Comparison of ENCODE assay signal across 9 cellular contexts in the genomic region with DNA sequence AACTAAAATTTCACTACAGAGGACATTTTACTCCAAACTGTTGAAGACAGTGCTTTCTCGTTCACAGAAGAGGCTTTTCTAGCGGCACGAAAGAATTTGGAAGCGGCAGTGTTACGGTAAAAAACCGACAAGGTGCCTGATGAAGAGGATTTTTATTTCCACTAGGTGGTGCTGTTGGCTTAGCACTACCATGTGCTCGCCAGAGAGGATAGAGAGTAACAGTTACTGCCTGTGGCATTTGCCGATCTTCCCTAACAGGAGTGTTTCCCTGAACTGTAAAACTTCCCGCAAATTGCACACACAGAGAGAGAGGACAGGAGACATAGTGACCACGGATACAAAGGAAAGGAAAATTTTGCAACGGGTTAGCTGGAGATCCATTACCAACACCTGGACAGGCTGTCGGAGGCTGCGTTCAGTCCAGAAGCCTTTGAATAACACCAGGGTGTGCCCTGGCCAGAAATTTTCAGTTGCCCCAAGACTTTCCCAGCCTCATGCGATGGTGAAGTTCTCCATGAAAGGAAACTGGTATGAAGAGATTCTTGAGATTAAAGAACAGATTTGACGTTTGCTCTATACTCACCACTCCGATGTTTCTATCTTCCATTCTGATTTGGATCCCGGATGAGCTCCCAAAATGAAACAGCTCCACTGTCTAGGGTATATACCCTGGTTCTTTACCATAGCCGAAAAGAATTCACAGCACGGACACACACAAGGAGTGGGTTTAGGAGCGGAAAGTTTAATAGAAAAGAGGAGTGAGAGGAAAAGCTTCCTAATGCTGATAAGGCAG. TPM values are rescaled to one million over a fixed set of nuclear protein-coding genes. Genes with fewer than 3 reads are reported as not detected.
A peak's percentile ranks its signal among the peaks of the same experiment; 100 is the strongest.
DNase-seq lines count a peak whose midpoint lies in the region; ATAC-seq and TF ChIP-seq lines count a peak whose summit lies in the region.
"Had no signal": no experiment of that assay in that cellular context is flagged by ENCODE, and none has a peak within 500 bp of the region (broad histone marks: within the 10 kb centered on the region; RNA-seq: fewer than 3 reads in every experiment).

No MANE protein-coding gene starts in this region.

- intact Hi-C loops in colonic mucosa (cut with DNase I) = loop anchor here (5.0 kb wide), 1 partner anchor 123 kb away; no protein-coding TSS in a partner anchor
- intact Hi-C loops in sigmoid colon (cut with DNase I) = no loop called here

- 88 to 91% methylated on average over 20 of the region's 20 CpGs for WGBS in sigmoid colon, 2 donors

- peaks cover 22% of the 10 kb centered on the region for H3K27me3 Mint-ChIP-seq in stimulated activated naive CD8-positive, alpha-beta T cell treated with anti-CD3 and anti-CD28 coated beads, Interleukin-15, amount 100 ng/mL, for 72 hours

- no peak for TF ChIP-seq POLR2A in sigmoid colon (IDR thresholded peaks at IDR 0.05)

- no peak for TF ChIP-seq EP300 in sigmoid colon (IDR thresholded peaks at IDR 0.05)

- H3K4me1 Mint-ChIP-seq in stimulated activated naive CD8-positive, alpha-beta T cell treated with anti-CD3 and anti-CD28 coated beads, Interleukin-15, amount 100 ng/mL, for 72 hours = peaks cover 6% of the 10 kb centered on the region
- H3K4me1 Mint-ChIP-seq: CD4-positive, alpha-beta memory T cell had no signal

- H2AFZ ChIP-seq in KMS-11 (ENCODE audit: low read depth) = no peak overlapping the region

- no peak overlapping the region for H3K4me3 ChIP-seq in KMS-11 (IDR thresholded peaks at IDR 0.05; ENCODE audit: insufficient read depth, low read depth, low read length)
- H3K4me3 ChIP-seq in colonic mucosa = no peak overlapping the region
- no peak overlapping the region for H3K4me3 ChIP-seq in sigmoid colon

- peak; percentile 70 for ATAC-seq in stimulated activated naive CD8-positive, alpha-beta T cell treated with anti-CD3 and anti-CD28 coated beads, Interleukin-15, amount 100 ng/mL, for 72 hours

- H3K4me3 Mint-ChIP-seq in stimulated activated naive CD8-positive, alpha-beta T cell treated with anti-CD3 and anti-CD28 coated beads, Interleukin-15, amount 100 ng/mL, for 72 hours = no peak overlapping the region
- H3K4me3 Mint-ChIP-seq: CD4-positive, alpha-beta memory T cell had no signal

- H3K27ac Mint-ChIP-seq in stimulated activated naive CD8-positive, alpha-beta T cell treated with anti-CD3 and anti-CD28 coated beads, Interleukin-15, amount 100 ng/mL, for 72 hours = no peak overlapping the region
- H3K27ac Mint-ChIP-seq: CD4-positive, alpha-beta memory T cell had no signal

- H3K9me3 Mint-ChIP-seq in stimulated activated naive CD8-positive, alpha-beta T cell treated with anti-CD3 and anti-CD28 coated beads, Interleukin-15, amount 100 ng/mL, for 72 hours = peaks cover 5 to 11% of the 10 kb centered on the region in 2 donors

- peak; percentile 76 for DNase-seq in NCI-H82 (lab: John Stamatoyannopoulos, UW)
- no peak for DNase-seq in NCI-H82 treated with DMSO at 0.1 percent for 48 hours (lab: John Stamatoyannopoulos, UW; ENCODE audit: unreplicated experiment)
- peak; percentile 65 for DNase-seq in SHP77 treated with DMSO at 0.1 percent for 48 hours (lab: John Stamatoyannopoulos, UW)
- DNase-seq in fibroblast of peridontal ligament (ENCODE audit: extremely low read depth) = peak; percentile 68
- peak; percentile 31 to 37 for DNase-seq in stimulated activated naive CD8-positive, alpha-beta T cell treated with anti-CD3 and anti-CD28 coated beads, Interleukin-15, amount 100 ng/mL, for 72 hours
- DNase-seq in colonic mucosa = no peak
- DNase-seq in sigmoid colon = no peak

- H3K9ac ChIP-seq in KMS-11 (no peak overlapping the region), colonic mucosa (ENCODE audit: low read depth in 2 of 2, low read length in 2 of 2) (no peak overlapping the region)

- no peaks in the 10 kb centered on the region for H4K20me1 ChIP-seq in KMS-11 (ENCODE audit: insufficient read depth)

- no peaks in the 10 kb centered on the region for H3K36me3 ChIP-seq in KMS-11 (ENCODE audit: insufficient read depth)
- H3K36me3 ChIP-seq in colonic mucosa = no peaks in the 10 kb centered on the region
- no peaks in the 10 kb centered on the region for H3K36me3 ChIP-seq in sigmoid colon

- H3K79me2 ChIP-seq in KMS-11 (ENCODE audit: insufficient read depth, low read depth) = no peaks in the 10 kb centered on the region

- H3K27me3 ChIP-seq in KMS-11 (ENCODE audit: insufficient read depth, low read depth) = no peaks in the 10 kb centered on the region; the same call in 1 of the 2 replicates
- H3K27me3 ChIP-seq in colonic mucosa = no peaks in the 10 kb centered on the region
- no peaks in the 10 kb centered on the region for H3K27me3 ChIP-seq in sigmoid colon

- H3K27ac ChIP-seq in KMS-11 (no peak overlapping the region), colonic mucosa (no peak overlapping the region), sigmoid colon (no peak overlapping the region)

- no peaks in the 10 kb centered on the region for H3K9me3 ChIP-seq in colonic mucosa
- peaks cover 0 to 7% (median 3%) of the 10 kb centered on the region in 4 donors for H3K9me3 ChIP-seq in sigmoid colon

- peak; percentile 87 for TF ChIP-seq CTCF in KMS-11 (conservative IDR thresholded peaks at IDR 0.05; ENCODE audit: low read depth, low read length)
- no peak for TF ChIP-seq CTCF in colonic mucosa (IDR thresholded peaks at IDR 0.05)
- TF ChIP-seq CTCF in sigmoid colon (IDR thresholded peaks at IDR 0.05) = peak in 2 of 4 experiments; percentile 26 to 40

- no peak overlapping the region for H3K4me2 ChIP-seq in KMS-11

- H3K4me1 ChIP-seq in KMS-11 (ENCODE audit: low read depth, poor library complexity, severe bottlenecking) (no peaks in the 10 kb centered on the region), colonic mucosa (no peaks in the 10 kb centered on the region), sigmoid colon (no peaks in the 10 kb centered on the region)

RNA-seq across cellular contexts. Expression of a gene that starts 48.1 kb away (rescaled TPM):
- total RNA-seq in colonic mucosa (10 to 100 TPM; 21.3 to 53.5 TPM), sigmoid colon (10 to 100 TPM; 39.2 to 62.4 (median 42.0) TPM)
- 100 to 1,000 TPM in 2 of 3 donors, 10 to 100 TPM in 1; 90.7 to 359 (median 180) TPM for polyA plus RNA-seq in sigmoid colon

RNA-seq across cellular contexts. Expression of a gene that starts 50.5 kb away (rescaled TPM):
- 10 to 100 TPM; 18.7 to 58.7 TPM for total RNA-seq in colonic mucosa
- 10 to 100 TPM; 29.9 to 64.3 (median 46.2) TPM for total RNA-seq in sigmoid colon
- 100 to 1,000 TPM in 2 of 3 donors, 10 to 100 TPM in 1; 49.2 to 210 (median 197) TPM for polyA plus RNA-seq in sigmoid colon

Comparison
In these comparisons a context has a peak if more than half of its experiments do, and no peak if none do; other contexts are left out.
1. DNase-seq: peak in NCI-H82 (single experiment), SHP77 treated with DMSO at 0.1 percent for 48 hours (single experiment), fibroblast of peridontal ligament (single experiment) and stimulated activated naive CD8-positive, alpha-beta T cell treated with anti-CD3 and anti-CD28 coated beads, Interleukin-15, amount 100 ng/mL, for 72 hours (2 of 2); none in NCI-H82 treated with DMSO at 0.1 percent for 48 hours (single experiment), colonic mucosa (single experiment) and sigmoid colon (single experiment).